1 cellular context compared by ENCODE assay signal in genomic region chr14:71416392-71416791, GRCh38.
TF ChIP-seq lines count a peak whose summit lies in the region.

No MANE protein-coding gene starts in this region.

TF ChIP-seq in K562, 482 proteins besides CTCF, POLR2A, EP300 and RAD21 (continued from another document):
- no peak for TF ChIP-seq ZNF592 (IDR thresholded peaks at IDR 0.05)
